In the genomic region with DNA sequence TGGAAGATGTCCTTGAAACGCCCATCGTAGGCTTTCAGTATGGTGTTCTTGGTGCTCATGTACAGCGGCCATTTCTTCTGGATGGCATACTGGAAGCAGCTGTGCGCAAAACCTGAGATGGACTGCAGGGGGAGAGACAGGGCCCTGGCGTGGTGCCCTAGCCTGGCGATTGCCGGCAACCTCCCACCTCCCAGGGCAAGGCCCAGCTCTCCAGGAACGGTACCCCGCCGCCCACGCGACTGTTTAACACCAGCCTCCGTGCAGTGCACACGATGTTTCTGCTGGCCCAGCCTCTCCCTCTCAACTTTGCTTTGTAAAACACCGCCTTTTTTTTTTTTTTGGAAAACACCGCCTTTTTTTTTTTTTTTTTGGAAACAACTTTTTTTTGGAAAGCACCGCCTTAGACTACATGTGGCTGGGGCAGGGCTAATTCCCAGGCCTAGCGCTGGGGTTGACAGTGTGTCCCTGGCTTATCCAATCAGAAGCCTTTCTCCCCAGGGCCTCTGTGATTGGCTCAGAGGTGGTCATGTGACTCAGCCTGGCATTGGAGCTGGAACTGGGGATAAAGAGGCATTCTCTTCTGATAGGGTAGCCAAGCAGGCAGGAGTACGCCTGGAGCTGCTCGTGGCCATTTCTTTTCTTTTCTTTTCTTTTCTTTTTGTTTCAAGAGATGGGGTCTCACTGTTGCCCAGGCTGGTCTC, we compare ENCODE assay signal across 8 cellular contexts. TPM values are rescaled to one million over a fixed set of nuclear protein-coding genes. Genes with fewer than 3 reads are reported as not detected.
DNase-seq lines count a peak whose midpoint lies in the region; ATAC-seq, FAIRE-seq and TF ChIP-seq lines count a peak whose summit lies in the region.

No MANE protein-coding gene starts in this region.

- no peak overlapping the region for H2BK20ac ChIP-seq in H1 (ENCODE audit: low read length)

- peak; percentile 40 for DNase-seq in activated T-cell treated with anti-CD3 and anti-CD28 coated beads for 48 hours (ENCODE audit: low read depth)
- DNase-seq in activated T-cell treated with anti-CD3 and anti-CD28 coated beads, Interleukin-2, amount 50 U/mL, for 1 hour = no peak
- DNase-seq in OCI-LY7 (ENCODE audit: low spot score) = peak; percentile 41
- DNase-seq in H1 (ENCODE audit: low read depth in 1 of 2, low spot score in 2 of 2) = no peak
- DNase-seq in gastrocnemius medialis = no peak
- DNase-seq in NCI-H1930 (lab: John Stamatoyannopoulos, UW) = no peak
- DNase-seq in NCI-H128 (lab: John Stamatoyannopoulos, UW; ENCODE audit: unreplicated experiment) = no peak

- BruUV-seq in OCI-LY7 (replicated peaks; lab: Mats Ljungman, UMichigan) = TSS peak; percentile 19

- peak; percentile 19 to 45; a peak in 2 of 4 replicates for TF ChIP-seq RAD21 in H1 (IDR thresholded peaks at IDR 0.05 in 1 of 2, conservative IDR thresholded peaks at IDR 0.05 in 1 of 2; ENCODE audit: low read depth in 2 of 2, low read length in 2 of 2)

- H3K4me2 ChIP-seq in OCI-LY7 (ENCODE audit: low read length) = no peak overlapping the region
- no peak overlapping the region for H3K4me2 ChIP-seq in H1 (ENCODE audit: insufficient read depth in 1 of 2, low read depth in 2 of 2, low read length in 2 of 2)

- no peak overlapping the region for H2BK5ac ChIP-seq in H1 (ENCODE audit: low read depth, low read length)

- H4K20me1 ChIP-seq in OCI-LY7 (ENCODE audit: insufficient read depth, low read length) (no peaks in the 10 kb centered on the region), H1 (replicated peaks in 1 of 2; ENCODE audit: control insufficient read depth in 1 of 2, insufficient read depth in 2 of 2, low read length in 2 of 2) (peaks cover 0 to 6% of the 10 kb centered on the region in 2 experiments)

- no peak overlapping the region for H3K23ac ChIP-seq in H1 (ENCODE audit: insufficient read length)

- intact Hi-C loops in OCI-LY7 (cut with micrococcal nuclease; ENCODE audit: unreplicated experiment) (loop anchor here (1.0 to 5.0 kb wide), 2 partner anchors 189 to 345 kb away; no protein-coding TSS in a partner anchor), gastrocnemius medialis (cut with DNase I; ENCODE audit: low total_unique reads) (no loop called here)

- H3K9ac ChIP-seq in H1 (replicated peaks in 1 of 4; ENCODE audit: extremely low read depth in 1 of 4, low read depth in 3 of 4, low read length in 3 of 4) = no peak overlapping the region

- no peak overlapping the region for H3K18ac ChIP-seq in H1 (ENCODE audit: extremely low read depth, low read length)

- CTCF ChIA-PET in OCI-LY7 (lab: Charles Lee; ENCODE audit: unreplicated experiment) = interaction anchor here (0.7 to 1.7 kb wide), 2 partner anchors 10 to 193 kb away, joined by 4 read pairs; no protein-coding TSS in a partner anchor
- CTCF ChIA-PET in H1 (lab: Charles Lee; ENCODE audit: partially characterized antibody) = interaction anchor here (0.6 to 10.4 kb wide), 31 partner anchors 11 to 385 kb away, joined by 3 to 99 read pairs (median 5); partner anchors contain the start of genes AP3S2, IDH2, TTLL13 and ZNF710

- H2BK120ac ChIP-seq in H1 (replicated peaks; ENCODE audit: low read depth, low read length) = no peak overlapping the region

- no peak for FAIRE-seq in H1 (lab: Jason Lieb, UNC)

- H3K36me3 ChIP-seq in OCI-LY7 (ENCODE audit: insufficient read depth, low read length) (peaks cover 66% of the 10 kb centered on the region), H1 (ENCODE audit: control insufficient read depth in 2 of 4, insufficient read depth in 4 of 4, low read length in 3 of 4) (peaks cover 2 to 14% (median 6%) of the 10 kb centered on the region in 4 experiments; a peak in 5 of 8 replicates), gastrocnemius medialis (peaks cover 0 to 67% of the 10 kb centered on the region in 2 donors)

- TF ChIP-seq CTCF in OCI-LY7 (conservative IDR thresholded peaks at IDR 0.05; ENCODE audit: low read length) (no peak), H1 (IDR thresholded peaks at IDR 0.05; ENCODE audit: control extremely low read depth in 1 of 3, insufficient read depth in 1 of 3, low read depth in 1 of 3, low read length in 3 of 3) (peak; percentile 30 to 55 (median 42); a peak in 3 of 4 replicates), gastrocnemius medialis (IDR thresholded peaks at IDR 0.05 in 4 of 5, conservative IDR thresholded peaks at IDR 0.05 in 1 of 5) (no peak)

- H3K4me3 ChIP-seq in OCI-LY7 (ENCODE audit: low read depth, low read length, poor library complexity, severe bottlenecking) (no peak overlapping the region), H1 (ENCODE audit: extremely low read depth in 1 of 4, insufficient read depth in 2 of 4, low read depth in 3 of 4, low read length in 4 of 4) (no peak overlapping the region), gastrocnemius medialis (no peak overlapping the region)

- ATAC-seq in gastrocnemius medialis (peak in 1 of 2 donors; percentile 27), HG02981 (IDR thresholded peaks at IDR 0.05; ENCODE audit: unreplicated experiment) (no peak)

- no peak overlapping the region for H3K56ac ChIP-seq in H1 (replicated peaks; ENCODE audit: insufficient read length, low read depth, low read length)

- no peak overlapping the region for H4K5ac ChIP-seq in H1 (ENCODE audit: insufficient read length, low read depth, low read length)

- H3K4ac ChIP-seq in H1 (replicated peaks; ENCODE audit: insufficient read length, low read depth, low read length) = no peak overlapping the region

- H3K4me1 ChIP-seq in OCI-LY7 (ENCODE audit: insufficient read depth, low read length, poor library complexity, severe bottlenecking) (peaks cover 25% of the 10 kb centered on the region), H1 (replicated peaks in 1 of 4; ENCODE audit: control insufficient read depth in 3 of 4, insufficient read depth in 4 of 4, low read length in 3 of 4) (peaks cover 0 to under 1% (median 0%) of the 10 kb centered on the region in 4 experiments; a peak in 1 of 7 replicates), gastrocnemius medialis (peaks cover 0 to 6% of the 10 kb centered on the region in 2 donors)

- H3K27me3 ChIP-seq in H1 (replicated peaks in 1 of 4; ENCODE audit: control insufficient read depth in 3 of 4, extremely low read depth in 1 of 4, insufficient read depth in 3 of 4, low read length in 3 of 4) = no peaks in the 10 kb centered on the region
- H3K27me3 ChIP-seq in gastrocnemius medialis = no peaks in the 10 kb centered on the region

- H3K9me2 ChIP-seq in OCI-LY7 (ENCODE audit: insufficient read depth, low read length) = no peaks in the 10 kb centered on the region

- H3K27ac ChIP-seq in OCI-LY7 (ENCODE audit: low read depth, low read length, poor library complexity, severe bottlenecking) = no peak overlapping the region
- H3K27ac ChIP-seq in H1 (ENCODE audit: low read depth, low read length) = no peak overlapping the region
- peak overlapping the region; percentile 11 to 56 (median 32) for H3K27ac ChIP-seq in gastrocnemius medialis

- no peaks in the 10 kb centered on the region for H3K79me1 ChIP-seq in H1 (ENCODE audit: low read depth, low read length)

- TF ChIP-seq POLR2A in H1 (IDR thresholded peaks at IDR 0.05; ENCODE audit: control extremely low read depth in 1 of 2, low read depth in 2 of 2, low read length in 2 of 2) (no peak), gastrocnemius medialis (IDR thresholded peaks at IDR 0.05) (no peak)

- no peaks in the 10 kb centered on the region for H3K9me3 ChIP-seq in OCI-LY7 (ENCODE audit: low read length)
- H3K9me3 ChIP-seq in H1 (ENCODE audit: insufficient read depth in 2 of 2, low read depth in 1 of 2, low read length in 1 of 2) = 0 out of 4 replicates have a peak, but pooled peaks cover 0 to 3% of the 10 kb centered on the region in 2 experiments
- no peaks in the 10 kb centered on the region for H3K9me3 ChIP-seq in gastrocnemius medialis

- POLR2A ChIA-PET in OCI-LY7 (lab: Charles Lee) = interaction anchor here (0.6 kb wide), 1 partner anchor 30 kb away, joined by 3 read pairs; no protein-coding TSS in a partner anchor
- POLR2A ChIA-PET in H1 (lab: Charles Lee; ENCODE audit: partially characterized antibody) = interaction anchor here (0.6 to 1.5 kb wide), 3 partner anchors 15 to 194 kb away, joined by 3 to 4 read pairs (median 3); partner anchors contain the start of gene AP3S2

- no peak for TF ChIP-seq EP300 in H1 (IDR thresholded peaks at IDR 0.05; ENCODE audit: borderline replicate concordance in 1 of 2, low read depth in 2 of 2, low read length in 2 of 2)

- no peak overlapping the region for H4K91ac ChIP-seq in H1 (replicated peaks; ENCODE audit: insufficient read length, low read length)

- in situ Hi-C loops in gastrocnemius medialis (cut with MboI; ENCODE audit: low sequenced_read_pairs in 4 of 4) = loop anchor here in 3 of 4 donors (25.0 kb wide), 1 partner anchor 325 kb away; the partner anchor contains the start of gene MESP1 (in 3 of the 3)

- H3K79me2 ChIP-seq in OCI-LY7 (ENCODE audit: insufficient read depth, low read depth, low read length) = no peaks in the 10 kb centered on the region
- H3K79me2 ChIP-seq in H1 (ENCODE audit: control insufficient read depth in 1 of 2, insufficient read depth in 2 of 2, low read length in 2 of 2) = no peaks in the 10 kb centered on the region

- H3K14ac ChIP-seq in H1 (ENCODE audit: insufficient read length) = no peak overlapping the region

- no peak overlapping the region for H2BK15ac ChIP-seq in H1 (ENCODE audit: low read length)

- 92% methylated on average over 18 of the region's 20 CpGs; no CpG with 5 or more reads in 1 of the 2 experiments for WGBS in H1 (ENCODE audit: extremely low coverage in 1 of 2, insufficient coverage in 1 of 2, insufficient read length in 1 of 2, insufficient replicate concordance in 2 of 2, low coverage in 1 of 2, low lambda C conversion rate in 2 of 2, missing lambda C conversion rate in 1 of 2), 2 experiments

- H2AK5ac ChIP-seq in H1 (ENCODE audit: low read depth, low read length) = no peak overlapping the region

- no peaks in the 10 kb centered on the region for H3K23me2 ChIP-seq in H1 (ENCODE audit: low read depth, low read length)

- no peak overlapping the region for H4K8ac ChIP-seq in H1 (ENCODE audit: extremely low read depth, insufficient read depth, low read length)

- H2AFZ ChIP-seq in OCI-LY7 (ENCODE audit: low read length) (no peak overlapping the region), H1 (ENCODE audit: low read length) (no peak overlapping the region)

- no peak overlapping the region for H2BK12ac ChIP-seq in H1 (ENCODE audit: low read depth, low read length)

TF ChIP-seq in H1, 55 proteins besides CTCF, POLR2A, EP300 and RAD21 (continues in another document):
- TF ChIP-seq TCF12 (IDR thresholded peaks at IDR 0.05; ENCODE audit: low read depth, low read length) = no peak

RNA-seq across cellular contexts. Expression of gene IDH2, which starts 14.7 kb away (rescaled TPM):
- total RNA-seq in OCI-LY7 (2014; rRNA removed; shearing (Covaris generic)) = 204 and 220 TPM in 2 replicates
- total RNA-seq in OCI-LY7 (2022) (216 and 224 TPM in 2 replicates), gastrocnemius medialis (100 to 1,000 TPM; 349 to 547 (median 423) TPM)
- 64.2 and 64.6 TPM in 2 replicates for total RNA-seq in H1 (2021; fragmentation: NEBNext Ultra II Directional; extraction: Animal tissue kit (Norgen Biotek cat#: 25700))
- polyA plus RNA-seq in H1 (2011; rRNA removed) = 79.7 and 84.6 TPM in 2 replicates
- polyA plus RNA-seq in H1 (2011; cell fraction: cytosol; rRNA removed) = 83.6 TPM
- polyA plus RNA-seq in H1 (2011; cell fraction: nucleus; rRNA removed) = 83.9 TPM
- 57.0 to 99.4 TPM (median 81.5 TPM) in 4 replicates for polyA plus RNA-seq in H1 (2012, experiment 1 of 2)
- polyA plus RNA-seq in H1 (2012, experiment 2 of 2) = 63.6 TPM
- polyA plus RNA-seq in H1 (2013, experiment 1 of 2) = 43.8 TPM
- polyA plus RNA-seq in H1 (2013, experiment 2 of 2) = 40.8 TPM
- polyA minus RNA-seq in H1 (2011; rRNA and poly(A)+ RNA removed) = 67.3 and 74.7 TPM in 2 replicates
- polyA minus RNA-seq in H1 (2011; cell fraction: cytosol; rRNA and poly(A)+ RNA removed) = 43.6 TPM
- polyA minus RNA-seq in H1 (2011; cell fraction: nucleus; rRNA and poly(A)+ RNA removed) = 18.6 TPM

Comparison
In these comparisons a context has a peak if more than half of its experiments do, and no peak if none do; other contexts are left out.
1. DNase-seq: peak in activated T-cell treated with anti-CD3 and anti-CD28 coated beads for 48 hours (single experiment) and OCI-LY7 (single experiment); none in activated T-cell treated with anti-CD3 and anti-CD28 coated beads, Interleukin-2, amount 50 U/mL, for 1 hour (single experiment), H1 (0 of 2), gastrocnemius medialis (0 of 2), NCI-H1930 (0 of 2) and NCI-H128 (single experiment).
2. H3K27ac ChIP-seq: peak in gastrocnemius medialis (4 of 4); none in OCI-LY7 (single experiment) and H1 (single experiment).
3. CTCF ChIP-seq: peak in H1 (3 of 3); none in OCI-LY7 (single experiment) and gastrocnemius medialis (0 of 5).